11 cellular contexts compared by ENCODE assay signal in genomic region chr2:128367601-128368359, GRCh38.
"Had no signal": no experiment of that assay in that cellular context is flagged by ENCODE, and none has a peak within 500 bp of the region (broad histone marks: within the 10 kb centered on the region; RNA-seq: fewer than 3 reads in every experiment).

No MANE protein-coding gene starts in this region.

- H3K36me3 ChIP-seq: right atrium auricular region, transverse colon had no signal

- H3K4me3 ChIP-seq: right atrium auricular region, smooth muscle cell, transverse colon had no signal

- H3K9me3 ChIP-seq: right atrium auricular region, transverse colon had no signal

- H3K9me3 Mint-ChIP-seq: activated T-helper 2 cell treated with anti-CD3 and anti-CD28 coated beads, Interferon-gamma antibody, Interleukin-2, Interleukin-4, amounts not matched to agents 10 μg/mL and 5 μg/mL and 100 μg/mL, durations not matched to agents 14 hours and 24 hours and 36 hours; memory B cell; stimulated activated effector memory CD8-positive, alpha-beta T cell treated with anti-CD3 and anti-CD28 coated beads, Interleukin-12 subunit alpha, Interleukin-12 subunit beta, amount 100 ng/mL, for 72 hours; T-helper 2 cell treated with Interferon-gamma antibody and Interleukin-4, amounts not matched to agents 5 μg/mL and 100 μg/mL, for 36 hours had no signal

- H3K4me2 ChIP-seq: smooth muscle cell had no signal

- H3K4me1 Mint-ChIP-seq: memory B cell had no signal

- H3K27ac ChIP-seq: right atrium auricular region, transverse colon had no signal

- ATAC-seq: activated CD4-positive, CD25-positive, alpha-beta regulatory T cell treated with anti-CD3 and anti-CD28 coated beads, Interleukin-2, amount 50 U/mL, for 24 hours; stimulated activated effector memory CD8-positive, alpha-beta T cell treated with anti-CD3 and anti-CD28 coated beads, Interleukin-12 subunit alpha, Interleukin-12 subunit beta, amount 100 ng/mL, for 72 hours had no signal

- H3K27me3 ChIP-seq: right atrium auricular region, transverse colon had no signal

- H3K27me3 Mint-ChIP-seq: activated naive CD8-positive, alpha-beta T cell had no signal

- H3K4me3 Mint-ChIP-seq: activated naive CD8-positive, alpha-beta T cell; memory B cell; stimulated activated effector memory CD8-positive, alpha-beta T cell treated with anti-CD3 and anti-CD28 coated beads, Interleukin-12 subunit alpha, Interleukin-12 subunit beta, amount 100 ng/mL, for 72 hours; T-helper 2 cell treated with Interferon-gamma antibody and Interleukin-4, amounts not matched to agents 5 μg/mL and 100 μg/mL, for 36 hours had no signal

- H3K36me3 Mint-ChIP-seq: activated naive CD8-positive, alpha-beta T cell; memory B cell; stimulated activated effector memory CD8-positive, alpha-beta T cell treated with anti-CD3 and anti-CD28 coated beads, Interleukin-12 subunit alpha, Interleukin-12 subunit beta, amount 100 ng/mL, for 72 hours had no signal

- DNase-seq: foreskin melanocyte, SW 1271, transverse colon had no signal

- H3K27ac Mint-ChIP-seq: activated naive CD8-positive, alpha-beta T cell; activated T-helper 2 cell treated with anti-CD3 and anti-CD28 coated beads, Interferon-gamma antibody, Interleukin-2, Interleukin-4, amounts not matched to agents 10 μg/mL and 5 μg/mL and 100 μg/mL, durations not matched to agents 14 hours and 24 hours and 36 hours; memory B cell; stimulated activated effector memory CD8-positive, alpha-beta T cell treated with anti-CD3 and anti-CD28 coated beads, Interleukin-12 subunit alpha, Interleukin-12 subunit beta, amount 100 ng/mL, for 72 hours; T-helper 2 cell treated with Interferon-gamma antibody and Interleukin-4, amounts not matched to agents 5 μg/mL and 100 μg/mL, for 36 hours had no signal
